In genomic region chr14:79493081-79493652, GRCh38 we compare ENCODE assay signal across 31 cellular contexts.
"Had no signal": no experiment of that assay in that cellular context is flagged by ENCODE, and none has a peak within 500 bp of the region (broad histone marks: within the 10 kb centered on the region; RNA-seq: fewer than 3 reads in every experiment).

No MANE protein-coding gene starts in this region.

- H3K4me3 Mint-ChIP-seq: activated B cell treated with CpG ODN at 0.5 μM for 24 hours; activated CD8-positive, alpha-beta T cell treated with anti-CD3 and anti-CD28 coated beads for 36 hours; activated naive CD8-positive, alpha-beta T cell; activated T-cell treated with anti-CD3 and anti-CD28 coated beads, Interleukin-2, amount 50 U/mL, for 4 hours; activated T-helper 17 cell treated with anti-CD3 and anti-CD28 coated beads, Interleukin-2, amount 50 U/mL, for 72 hours; central memory CD8-positive, alpha-beta T cell; effector memory CD8-positive, alpha-beta T cell; T-helper 2 cell treated with Interferon-gamma antibody and Interleukin-4, amounts not matched to agents 5 μg/mL and 100 μg/mL, for 36 hours had no signal

- H3K9me3 ChIP-seq: esophagus muscularis mucosa, gastroesophageal sphincter, heart right ventricle had no signal

- ATAC-seq: activated CD4-positive, CD25-positive, alpha-beta regulatory T cell treated with anti-CD3 and anti-CD28 coated beads, Interleukin-2, amount 50 U/mL, for 24 hours; activated CD8-positive, alpha-beta T cell treated with anti-CD3 and anti-CD28 coated beads for 36 hours; activated T-cell treated with anti-CD3 and anti-CD28 coated beads, Interleukin-2, amount 50 U/mL, for 4 hours; activated T-helper 17 cell treated with anti-CD3 and anti-CD28 coated beads, Interleukin-2, amount 50 U/mL, for 72 hours; effector memory CD8-positive, alpha-beta T cell; foreskin keratinocyte; gastroesophageal sphincter; heart right ventricle had no signal

- H2AFZ ChIP-seq: hepatocyte had no signal

- H3K36me3 Mint-ChIP-seq: activated naive CD8-positive, alpha-beta T cell had no signal

- H3K36me3 ChIP-seq: brain microvascular endothelial cell, esophagus muscularis mucosa, gastroesophageal sphincter, heart right ventricle, WERI-Rb-1 had no signal

- H3K79me2 ChIP-seq: hepatocyte had no signal

- H3K4me1 Mint-ChIP-seq: activated B cell treated with CpG ODN at 0.5 μM for 24 hours; activated T-helper 17 cell treated with anti-CD3 and anti-CD28 coated beads, Interleukin-2, amount 50 U/mL, for 72 hours; central memory CD8-positive, alpha-beta T cell had no signal

- H3K4me3 ChIP-seq: esophagus muscularis mucosa, gastroesophageal sphincter, heart right ventricle, hepatocyte had no signal

- H3K27me3 Mint-ChIP-seq: activated B cell treated with CpG ODN at 0.5 μM for 24 hours; activated CD8-positive, alpha-beta T cell treated with anti-CD3 and anti-CD28 coated beads for 36 hours; activated naive CD8-positive, alpha-beta T cell; activated T-helper 17 cell treated with anti-CD3 and anti-CD28 coated beads, Interleukin-2, amount 50 U/mL, for 72 hours; central memory CD8-positive, alpha-beta T cell; effector memory CD8-positive, alpha-beta T cell had no signal

- H3K4me1 ChIP-seq: foreskin keratinocyte, heart right ventricle had no signal

- H3K27ac Mint-ChIP-seq: activated B cell treated with CpG ODN at 0.5 μM for 24 hours; activated CD8-positive, alpha-beta T cell treated with anti-CD3 and anti-CD28 coated beads for 36 hours; activated naive CD8-positive, alpha-beta T cell; activated T-helper 17 cell treated with anti-CD3 and anti-CD28 coated beads, Interleukin-2, amount 50 U/mL, for 72 hours; effector memory CD8-positive, alpha-beta T cell; T-helper 2 cell treated with Interferon-gamma antibody and Interleukin-4, amounts not matched to agents 5 μg/mL and 100 μg/mL, for 36 hours had no signal

- H3K4me2 ChIP-seq: hepatocyte had no signal

- H3K27me3 ChIP-seq: brain microvascular endothelial cell, esophagus muscularis mucosa, foreskin keratinocyte, gastroesophageal sphincter, heart right ventricle, hepatocyte had no signal

- DNase-seq: activated B cell treated with CpG ODN at 0.5 μM for 24 hours; activated CD4-positive, alpha-beta T cell treated with anti-CD3 and anti-CD28 coated beads for 48 hours; activated CD4-positive, alpha-beta T cell treated with anti-CD3 and anti-CD28 coated beads, Interleukin-2, amount 50 U/mL, for 1 hour; activated CD4-positive, alpha-beta T cell treated with anti-CD3 and anti-CD28 coated beads, Interleukin-2, amount 50 U/mL, for 48 hours; activated CD8-positive, alpha-beta memory T cell treated with anti-CD3 and anti-CD28 coated beads for 24 hours; activated CD8-positive, alpha-beta T cell treated with anti-CD3 and anti-CD28 coated beads for 36 hours; activated effector memory CD4-positive, alpha-beta T cell treated with Interleukin-2 at 50 U/mL for 16 hours; activated gamma-delta T cell treated with Interleukin-2 at 50 U/mL for 16 hours; activated naive CD4-positive, alpha-beta T cell treated with anti-CD3 and anti-CD28 coated beads, Interleukin-2, amount 50 U/mL, for 16 hours; activated naive CD4-positive, alpha-beta T cell treated with Interleukin-2 at 50 U/mL for 16 hours; activated T-cell treated with anti-CD3 and anti-CD28 coated beads, Interleukin-2, amount 50 U/mL, for 4 hours; amniotic stem cell; anterior cingulate cortex; brain microvascular endothelial cell; cortex of kidney; dermis blood vessel endothelial cell; effector CD4-positive, alpha-beta T cell; effector memory CD8-positive, alpha-beta T cell; erythroblast; foreskin keratinocyte; heart right ventricle; T1000; WERI-Rb-1 had no signal

- H3K27ac ChIP-seq: brain microvascular endothelial cell, esophagus muscularis mucosa, foreskin keratinocyte, gastroesophageal sphincter, heart right ventricle, hepatocyte, WERI-Rb-1 had no signal

- H3K9me3 Mint-ChIP-seq: activated CD8-positive, alpha-beta T cell treated with anti-CD3 and anti-CD28 coated beads for 36 hours had no signal
